14 cellular contexts compared by ENCODE assay signal in genomic region chr3:134008630-134009156, GRCh38.
DNase-seq lines count a peak whose midpoint lies in the region; ATAC-seq and TF ChIP-seq lines count a peak whose summit lies in the region.
"Had no signal": no experiment of that assay in that cellular context is flagged by ENCODE, and none has a peak within 500 bp of the region (broad histone marks: within the 10 kb centered on the region; RNA-seq: fewer than 3 reads in every experiment).

No MANE protein-coding gene starts in this region.

- no peaks in the 10 kb centered on the region for H3K36me3 ChIP-seq in ACC112 (ENCODE audit: insufficient read depth, low read length)
- H3K36me3 ChIP-seq: adrenal gland; BLaER1 treated with 17β-estradiol and CSF1 and Interleukin-3, amounts not matched to agents 10 nM and 100 nM had no signal

- H3K27ac ChIP-seq in ACC112 (ENCODE audit: low read depth, low read length): peak overlapping the region; percentile 69
- H3K27ac ChIP-seq: adrenal gland; BLaER1 treated with 17β-estradiol and CSF1 and Interleukin-3, amounts not matched to agents 10 nM and 100 nM; psoas muscle had no signal

- ATAC-seq in GM19023 (IDR thresholded peaks at IDR 0.05; ENCODE audit: unreplicated experiment) (no peak), GM21619 (IDR thresholded peaks at IDR 0.05; ENCODE audit: unreplicated experiment) (no peak)
- ATAC-seq: psoas muscle had no signal

- H3K4me3 ChIP-seq in ACC112 (ENCODE audit: low read depth, low read length) (no peak overlapping the region), astrocyte of the cerebellum (ENCODE audit: low read depth, low read length) (no peak overlapping the region)
- H3K4me3 ChIP-seq: adrenal gland; BLaER1 treated with 17β-estradiol and CSF1 and Interleukin-3, amounts not matched to agents 10 nM and 100 nM; psoas muscle had no signal

- no peak for TF ChIP-seq CTCF in astrocyte of the cerebellum (IDR thresholded peaks at IDR 0.05; ENCODE audit: low read depth, low read length, missing control alignments)
- no peak for TF ChIP-seq CTCF in GM13977 (IDR thresholded peaks at IDR 0.05; ENCODE audit: extremely low read depth, insufficient read depth, missing control alignments)

- H3K79me2 ChIP-seq in ACC112 (ENCODE audit: control insufficient read depth, insufficient read depth, low read length, unreplicated experiment): no peaks in the 10 kb centered on the region

- no peak overlapping the region for H2AFZ ChIP-seq in ACC112 (ENCODE audit: low read length, unreplicated experiment)

- DNase-seq in HS-5 (ENCODE audit: low read depth) (peak; percentile 95), astrocyte of the cerebellum (ENCODE audit: low read depth) (peak; percentile 88), islet precursor cell (peak; percentile 95), NOMO-1 (lab: John Stamatoyannopoulos, UW; ENCODE audit: unreplicated experiment in 2 of 2) (no peak), GM13977 (ENCODE audit: low spot score) (no peak)
- DNase-seq: left cardiac atrium, NCI-H748 treated with DMSO at 0.1 percent for 48 hours, psoas muscle, T-helper 1 cell had no signal

- H3K27me3 ChIP-seq in ACC112 (ENCODE audit: insufficient read depth, low read length): no peaks in the 10 kb centered on the region
- H3K27me3 ChIP-seq: adrenal gland; BLaER1 treated with 17β-estradiol and CSF1 and Interleukin-3, amounts not matched to agents 10 nM and 100 nM had no signal

- peaks cover 28% of the 10 kb centered on the region for H3K4me1 ChIP-seq in ACC112 (ENCODE audit: control insufficient read depth, insufficient read depth, low read length, unreplicated experiment)
- H3K4me1 ChIP-seq: adrenal gland; BLaER1 treated with 17β-estradiol and CSF1 and Interleukin-3, amounts not matched to agents 10 nM and 100 nM; psoas muscle had no signal

- in situ Hi-C loops in astrocyte of the cerebellum (cut with HindIII; ENCODE audit: low sequenced_read_pairs): no loop called here
- in situ Hi-C loops in GM13977 (cut with MboI; ENCODE audit: low pct_unique_long_range_greater_than_20kb, low sequenced_read_pairs, unreplicated experiment): no loop called here

Comparison
In these comparisons a context has a peak if more than half of its experiments do, and no peak if none do; other contexts are left out.
1. DNase-seq: peak in HS-5 (single experiment), astrocyte of the cerebellum (single experiment) and islet precursor cell (single experiment); none in NOMO-1 (0 of 2) and GM13977 (single experiment).